Comparison of ENCODE assay signal across 1 cellular context in genomic region chr16:67719778-67720144, GRCh38.
TF ChIP-seq lines count a peak whose summit lies in the region.

No MANE protein-coding gene starts in this region.

TF ChIP-seq in HepG2, 621 proteins besides CTCF, POLR2A, EP300 and RAD21 (continues in another document):
- TF ChIP-seq AHDC1 (CRISPR knock-in tag; IDR thresholded peaks at IDR 0.05; ENCODE audit: borderline replicate concordance): peak; percentile 59; the same call in 1 of the 2 replicates
- 0 out of 2 replicates have a peak, but pooled peaks have one; percentile 15 for TF ChIP-seq NFIB (CRISPR knock-in tag; IDR thresholded peaks at IDR 0.05; ENCODE audit: borderline replicate concordance)
- no peak for TF ChIP-seq ONECUT2 (CRISPR knock-in tag; IDR thresholded peaks at IDR 0.05)
- no peak for TF ChIP-seq ZNF737 (CRISPR knock-in tag; IDR thresholded peaks at IDR 0.05; ENCODE audit: borderline replicate concordance)
- TF ChIP-seq ZNF354B (CRISPR knock-in tag; IDR thresholded peaks at IDR 0.05): 0 out of 2 replicates have a peak, but pooled peaks have one; percentile 34
- no peak for TF ChIP-seq ZNF552 (CRISPR knock-in tag; IDR thresholded peaks at IDR 0.05; ENCODE audit: borderline replicate concordance)
- TF ChIP-seq MYPOP (CRISPR knock-in tag; IDR thresholded peaks at IDR 0.05): 0 out of 2 replicates have a peak, but pooled peaks have one; percentile 10
- TF ChIP-seq XBP1 (CRISPR knock-in tag; IDR thresholded peaks at IDR 0.05): no peak
- TF ChIP-seq THYN1 (CRISPR knock-in tag; IDR thresholded peaks at IDR 0.05; ENCODE audit: borderline replicate concordance, low read depth): 0 out of 2 replicates have a peak, but pooled peaks have one; percentile 64
- 0 out of 2 replicates have a peak, but pooled peaks have one; percentile 74 for TF ChIP-seq FOXO4 (CRISPR knock-in tag; conservative IDR thresholded peaks at IDR 0.05)
- peak; percentile 74 for TF ChIP-seq ZNF224 (CRISPR knock-in tag; IDR thresholded peaks at IDR 0.05)
- TF ChIP-seq SAP130 (CRISPR knock-in tag; IDR thresholded peaks at IDR 0.05; ENCODE audit: low read depth): peak; percentile 56; the same call in 1 of the 2 replicates
- TF ChIP-seq SNAPC5 (CRISPR knock-in tag; IDR thresholded peaks at IDR 0.05; ENCODE audit: borderline replicate concordance): peak; percentile 62; the same call in 1 of the 2 replicates
- 0 out of 2 replicates have a peak, but pooled peaks have one; percentile 4 for TF ChIP-seq ZNF503 (CRISPR knock-in tag; IDR thresholded peaks at IDR 0.05)
- peak; percentile 43; the same call in 1 of the 2 replicates for TF ChIP-seq TRAFD1 (CRISPR knock-in tag; IDR thresholded peaks at IDR 0.05; ENCODE audit: borderline replicate concordance)
- 0 out of 2 replicates have a peak, but pooled peaks have one; percentile 12 for TF ChIP-seq ZNF572 (CRISPR knock-in tag; IDR thresholded peaks at IDR 0.05)
- TF ChIP-seq ZBTB39 (CRISPR knock-in tag; IDR thresholded peaks at IDR 0.05): 0 out of 2 replicates have a peak, but pooled peaks have one; percentile 12
- TF ChIP-seq ZNF607 (CRISPR knock-in tag; IDR thresholded peaks at IDR 0.05; ENCODE audit: borderline replicate concordance): no peak
- TF ChIP-seq ZSCAN29 (CRISPR knock-in tag; conservative IDR thresholded peaks at IDR 0.05): no peak
- TF ChIP-seq ZNF318 (CRISPR knock-in tag; IDR thresholded peaks at IDR 0.05): peak; percentile 93; the same call in 1 of the 2 replicates
- TF ChIP-seq KDM5A (IDR thresholded peaks at IDR 0.05; ENCODE audit: borderline replicate concordance, low read length): peak; percentile 33; the same call in 1 of the 2 replicates
- TF ChIP-seq ZNF549 (CRISPR knock-in tag; IDR thresholded peaks at IDR 0.05): no peak
- TF ChIP-seq RBM22 (optimal IDR thresholded peaks at IDR 0.05; ENCODE audit: low read length): peak; percentile 10
